In genomic region chr5:14135621-14136020, GRCh38 we compare ENCODE assay signal across 9 cellular contexts.
"Had no signal": no experiment of that assay in that cellular context is flagged by ENCODE, and none has a peak within 500 bp of the region (broad histone marks: within the 10 kb centered on the region; RNA-seq: fewer than 3 reads in every experiment).

No MANE protein-coding gene starts in this region.

- H3K27ac ChIP-seq: GM23248 had no signal

- ATAC-seq: GM23338, HCT116 had no signal

- H3K4me1 ChIP-seq: HAP-1 had no signal

- H3K4me1 Mint-ChIP-seq: GM23338, H9 had no signal

- H2AFZ ChIP-seq: GM23248, GM23338 had no signal

- H3K4me2 ChIP-seq: GM23338 had no signal

- H3K36me3 ChIP-seq: HAP-1 had no signal

- H3K9me3 ChIP-seq: HAP-1 had no signal

- H3K27ac Mint-ChIP-seq: GM23338, H9, HFFc6 had no signal

- H3K9me3 Mint-ChIP-seq: GM23338 had no signal

- H3K4me3 Mint-ChIP-seq: GM23338, H9, HFFc6 had no signal

- H3K9ac ChIP-seq: GM23248 had no signal

- H3K4me3 ChIP-seq: GM23248, GM23338, HAP-1 had no signal

- DNase-seq: GM23248, GOT3, H7, H9, HCEC 1CT had no signal
